In genomic region chr11:70620510-70621184, GRCh38 we compare ENCODE assay signal across 8 cellular contexts.
"Had no signal": no experiment of that assay in that cellular context is flagged by ENCODE, and none has a peak within 500 bp of the region (broad histone marks: within the 10 kb centered on the region; RNA-seq: fewer than 3 reads in every experiment).

No MANE protein-coding gene starts in this region.

- DNase-seq: GDM1, GF-D8 had no signal

- FAIRE-seq: G401.6, GM12878, GM12891, GM12892, GM18507, GM19239 had no signal

- H3K4me3 ChIP-seq: GM12878 had no signal

- ATAC-seq: GM12878 had no signal
